ENCODE assay signal across 1 cellular context in the genomic region with DNA sequence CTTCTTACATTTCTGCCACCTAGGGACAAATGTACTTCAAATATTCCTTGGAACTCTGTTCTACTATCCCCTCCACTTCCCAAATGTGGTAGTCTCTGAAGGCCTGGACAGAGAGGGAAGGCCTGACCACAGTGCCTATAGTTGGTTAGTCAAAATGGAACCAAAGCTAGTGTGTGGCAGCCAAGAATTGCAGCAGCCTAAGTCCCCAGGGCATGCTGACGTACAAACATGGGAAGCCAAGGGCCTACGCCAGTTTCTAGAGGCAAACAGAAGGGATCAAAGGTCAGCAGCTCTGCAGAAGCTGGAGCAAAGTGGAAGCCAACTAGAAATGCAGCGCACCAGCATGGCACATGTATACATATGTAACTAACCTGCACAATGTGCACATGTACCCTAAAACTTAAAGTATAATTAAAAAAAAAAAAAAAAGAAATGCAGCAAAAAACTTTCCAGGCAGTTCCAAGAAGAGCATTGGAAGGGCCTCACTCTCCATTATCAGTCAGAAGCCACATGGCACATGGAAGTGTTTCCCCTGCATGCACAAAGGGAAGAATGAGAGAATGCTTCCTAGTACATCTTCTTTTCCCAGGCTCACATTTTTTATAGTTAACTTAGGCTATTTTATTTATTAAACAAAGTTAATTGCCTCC.
TF ChIP-seq lines count a peak whose summit lies in the region.

No MANE protein-coding gene starts in this region.

TF ChIP-seq in HepG2, 621 proteins besides CTCF, POLR2A, EP300 and RAD21 (continued from another document and continues in another):
- 0 out of 2 replicates have a peak, but pooled peaks have one; percentile 24 for TF ChIP-seq CREB1 (IDR thresholded peaks at IDR 0.05)
- peak; percentile 71; the same call in 1 of the 2 replicates for TF ChIP-seq CREB1 (CRISPR knock-in tag; IDR thresholded peaks at IDR 0.05)
- peak; percentile 73 for TF ChIP-seq GATAD2A (CRISPR knock-in tag; IDR thresholded peaks at IDR 0.05)
- peak; percentile 45; the same call in 1 of the 2 replicates for TF ChIP-seq SOX5 (CRISPR knock-in tag; IDR thresholded peaks at IDR 0.05; ENCODE audit: borderline replicate concordance)
- TF ChIP-seq ZNF746 (CRISPR knock-in tag; IDR thresholded peaks at IDR 0.05) = no peak
- 0 out of 2 replicates have a peak, but pooled peaks have one; percentile 38 for TF ChIP-seq ZNF614 (CRISPR knock-in tag; IDR thresholded peaks at IDR 0.05; ENCODE audit: borderline replicate concordance)
- peak; percentile 18; the same call in 1 of the 2 replicates for TF ChIP-seq BCL6 (CRISPR knock-in tag; IDR thresholded peaks at IDR 0.05)
- no peak for TF ChIP-seq RARG (CRISPR knock-in tag; IDR thresholded peaks at IDR 0.05; ENCODE audit: low read depth)
- peak; percentile 26; the same call in 1 of the 2 replicates for TF ChIP-seq CBX5 (CRISPR knock-in tag; IDR thresholded peaks at IDR 0.05; ENCODE audit: borderline replicate concordance)
- TF ChIP-seq, protein P1, sequence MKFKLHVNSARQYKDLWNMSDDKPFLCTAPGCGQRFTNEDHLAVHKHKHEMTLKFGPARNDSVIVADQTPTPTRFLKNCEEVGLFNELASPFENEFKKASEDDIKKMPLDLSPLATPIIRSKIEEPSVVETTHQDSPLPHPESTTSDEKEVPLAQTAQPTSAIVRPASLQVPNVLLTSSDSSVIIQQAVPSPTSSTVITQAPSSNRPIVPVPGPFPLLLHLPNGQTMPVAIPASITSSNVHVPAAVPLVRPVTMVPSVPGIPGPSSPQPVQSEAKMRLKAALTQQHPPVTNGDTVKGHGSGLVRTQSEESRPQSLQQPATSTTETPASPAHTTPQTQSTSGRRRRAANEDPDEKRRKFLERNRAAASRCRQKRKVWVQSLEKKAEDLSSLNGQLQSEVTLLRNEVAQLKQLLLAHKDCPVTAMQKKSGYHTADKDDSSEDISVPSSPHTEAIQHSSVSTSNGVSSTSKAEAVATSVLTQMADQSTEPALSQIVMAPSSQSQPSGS (CRISPR knock-in tag; IDR thresholded peaks at IDR 0.05) = peak; percentile 34; the same call in 1 of the 2 replicates
- TF ChIP-seq, protein P2, sequence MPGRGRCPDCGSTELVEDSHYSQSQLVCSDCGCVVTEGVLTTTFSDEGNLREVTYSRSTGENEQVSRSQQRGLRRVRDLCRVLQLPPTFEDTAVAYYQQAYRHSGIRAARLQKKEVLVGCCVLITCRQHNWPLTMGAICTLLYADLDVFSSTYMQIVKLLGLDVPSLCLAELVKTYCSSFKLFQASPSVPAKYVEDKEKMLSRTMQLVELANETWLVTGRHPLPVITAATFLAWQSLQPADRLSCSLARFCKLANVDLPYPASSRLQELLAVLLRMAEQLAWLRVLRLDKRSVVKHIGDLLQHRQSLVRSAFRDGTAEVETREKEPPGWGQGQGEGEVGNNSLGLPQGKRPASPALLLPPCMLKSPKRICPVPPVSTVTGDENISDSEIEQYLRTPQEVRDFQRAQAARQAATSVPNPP (CRISPR knock-in tag; IDR thresholded peaks at IDR 0.05) = no peak
- TF ChIP-seq ZMYM3 (CRISPR knock-in tag; IDR thresholded peaks at IDR 0.05) = peak; percentile 36; the same call in 1 of the 2 replicates
- no peak for TF ChIP-seq GABPB1 (CRISPR knock-in tag; IDR thresholded peaks at IDR 0.05)
- TF ChIP-seq NFIB (CRISPR knock-in tag; IDR thresholded peaks at IDR 0.05; ENCODE audit: borderline replicate concordance) = no peak
- TF ChIP-seq SOX6 (IDR thresholded peaks at IDR 0.05) = no peak
- 0 out of 2 replicates have a peak, but pooled peaks have one; percentile 31 for TF ChIP-seq SOX6 (CRISPR knock-in tag; IDR thresholded peaks at IDR 0.05)
- TF ChIP-seq, protein P3, sequence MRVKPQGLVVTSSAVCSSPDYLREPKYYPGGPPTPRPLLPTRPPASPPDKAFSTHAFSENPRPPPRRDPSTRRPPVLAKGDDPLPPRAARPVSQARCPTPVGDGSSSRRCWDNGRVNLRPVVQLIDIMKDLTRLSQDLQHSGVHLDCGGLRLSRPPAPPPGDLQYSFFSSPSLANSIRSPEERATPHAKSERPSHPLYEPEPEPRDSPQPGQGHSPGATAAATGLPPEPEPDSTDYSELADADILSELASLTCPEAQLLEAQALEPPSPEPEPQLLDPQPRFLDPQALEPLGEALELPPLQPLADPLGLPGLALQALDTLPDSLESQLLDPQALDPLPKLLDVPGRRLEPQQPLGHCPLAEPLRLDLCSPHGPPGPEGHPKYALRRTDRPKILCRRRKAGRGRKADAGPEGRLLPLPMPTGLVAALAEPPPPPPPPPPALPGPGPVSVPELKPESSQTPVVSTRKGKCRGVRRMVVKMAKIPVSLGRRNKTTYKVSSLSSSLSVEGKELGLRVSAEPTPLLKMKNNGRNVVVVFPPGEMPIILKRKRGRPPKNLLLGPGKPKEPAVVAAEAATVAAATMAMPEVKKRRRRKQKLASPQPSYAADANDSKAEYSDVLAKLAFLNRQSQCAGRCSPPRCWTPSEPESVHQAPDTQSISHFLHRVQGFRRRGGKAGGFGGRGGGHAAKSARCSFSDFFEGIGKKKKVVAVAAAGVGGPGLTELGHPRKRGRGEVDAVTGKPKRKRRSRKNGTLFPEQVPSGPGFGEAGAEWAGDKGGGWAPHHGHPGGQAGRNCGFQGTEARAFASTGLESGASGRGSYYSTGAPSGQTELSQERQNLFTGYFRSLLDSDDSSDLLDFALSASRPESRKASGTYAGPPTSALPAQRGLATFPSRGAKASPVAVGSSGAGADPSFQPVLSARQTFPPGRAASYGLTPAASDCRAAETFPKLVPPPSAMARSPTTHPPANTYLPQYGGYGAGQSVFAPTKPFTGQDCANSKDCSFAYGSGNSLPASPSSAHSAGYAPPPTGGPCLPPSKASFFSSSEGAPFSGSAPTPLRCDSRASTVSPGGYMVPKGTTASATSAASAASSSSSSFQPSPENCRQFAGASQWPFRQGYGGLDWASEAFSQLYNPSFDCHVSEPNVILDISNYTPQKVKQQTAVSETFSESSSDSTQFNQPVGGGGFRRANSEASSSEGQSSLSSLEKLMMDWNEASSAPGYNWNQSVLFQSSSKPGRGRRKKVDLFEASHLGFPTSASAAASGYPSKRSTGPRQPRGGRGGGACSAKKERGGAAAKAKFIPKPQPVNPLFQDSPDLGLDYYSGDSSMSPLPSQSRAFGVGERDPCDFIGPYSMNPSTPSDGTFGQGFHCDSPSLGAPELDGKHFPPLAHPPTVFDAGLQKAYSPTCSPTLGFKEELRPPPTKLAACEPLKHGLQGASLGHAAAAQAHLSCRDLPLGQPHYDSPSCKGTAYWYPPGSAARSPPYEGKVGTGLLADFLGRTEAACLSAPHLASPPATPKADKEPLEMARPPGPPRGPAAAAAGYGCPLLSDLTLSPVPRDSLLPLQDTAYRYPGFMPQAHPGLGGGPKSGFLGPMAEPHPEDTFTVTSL (CRISPR knock-in tag; IDR thresholded peaks at IDR 0.05; ENCODE audit: borderline replicate concordance) = peak; percentile 18; the same call in 1 of the 2 replicates
- TF ChIP-seq ZNF672 (CRISPR knock-in tag; IDR thresholded peaks at IDR 0.05) = no peak
- no peak for TF ChIP-seq IKZF1 (IDR thresholded peaks at IDR 0.05)
- peak; percentile 46; the same call in 1 of the 2 replicates for TF ChIP-seq CEBPG (CRISPR knock-in tag; IDR thresholded peaks at IDR 0.05)
- peak; percentile 62 for TF ChIP-seq FOXA3 (CRISPR knock-in tag; IDR thresholded peaks at IDR 0.05)
- TF ChIP-seq ARID2 (CRISPR knock-in tag; IDR thresholded peaks at IDR 0.05; ENCODE audit: borderline replicate concordance) = no peak
- TF ChIP-seq KDM2A (CRISPR knock-in tag; IDR thresholded peaks at IDR 0.05; ENCODE audit: borderline replicate concordance, low read depth) = 0 out of 2 replicates have a peak, but pooled peaks have one; percentile 26
- peak; percentile 73 to 85 for TF ChIP-seq NR2F1 (CRISPR knock-in tag; IDR thresholded peaks at IDR 0.05)
- peak; percentile 65 for TF ChIP-seq HDAC2 (CRISPR knock-in tag; IDR thresholded peaks at IDR 0.05)
- peak; percentile 93 for TF ChIP-seq WIZ (CRISPR knock-in tag; IDR thresholded peaks at IDR 0.05)
- TF ChIP-seq ERF (CRISPR knock-in tag; IDR thresholded peaks at IDR 0.05) = 0 out of 2 replicates have a peak, but pooled peaks have one; percentile 20
- no peak for TF ChIP-seq RNF2 (conservative IDR thresholded peaks at IDR 0.05; ENCODE audit: low read depth)
- TF ChIP-seq ZFX (CRISPR knock-in tag; IDR thresholded peaks at IDR 0.05; ENCODE audit: low read depth) = peak; percentile 44; the same call in 1 of the 2 replicates
- TF ChIP-seq RXRA (CRISPR knock-in tag; IDR thresholded peaks at IDR 0.05) = no peak
- peak; percentile 77 for TF ChIP-seq HOXA3 (CRISPR knock-in tag; IDR thresholded peaks at IDR 0.05)
- TF ChIP-seq ASH2L (IDR thresholded peaks at IDR 0.05; ENCODE audit: insufficient read length, low read depth, low read length) = peak; percentile 29
- TF ChIP-seq CBFB (CRISPR knock-in tag; IDR thresholded peaks at IDR 0.05) = no peak
- peak; percentile 73 for TF ChIP-seq NR2F6 (IDR thresholded peaks at IDR 0.05)
- peak; percentile 83 for TF ChIP-seq NR2F6 (CRISPR knock-in tag; IDR thresholded peaks at IDR 0.05)
- TF ChIP-seq ZMYM4 (CRISPR knock-in tag; IDR thresholded peaks at IDR 0.05) = peak; percentile 79
- TF ChIP-seq RXRB (CRISPR knock-in tag; IDR thresholded peaks at IDR 0.05; ENCODE audit: borderline replicate concordance) = peak; percentile 35; the same call in 1 of the 2 replicates
- TF ChIP-seq, protein P4, sequence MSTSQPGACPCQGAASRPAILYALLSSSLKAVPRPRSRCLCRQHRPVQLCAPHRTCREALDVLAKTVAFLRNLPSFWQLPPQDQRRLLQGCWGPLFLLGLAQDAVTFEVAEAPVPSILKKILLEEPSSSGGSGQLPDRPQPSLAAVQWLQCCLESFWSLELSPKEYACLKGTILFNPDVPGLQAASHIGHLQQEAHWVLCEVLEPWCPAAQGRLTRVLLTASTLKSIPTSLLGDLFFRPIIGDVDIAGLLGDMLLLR (CRISPR knock-in tag; IDR thresholded peaks at IDR 0.05) = no peak
- 0 out of 2 replicates have a peak, but pooled peaks have one; percentile 25 for TF ChIP-seq ZNF12 (CRISPR knock-in tag; IDR thresholded peaks at IDR 0.05)
- TF ChIP-seq, protein P5, sequence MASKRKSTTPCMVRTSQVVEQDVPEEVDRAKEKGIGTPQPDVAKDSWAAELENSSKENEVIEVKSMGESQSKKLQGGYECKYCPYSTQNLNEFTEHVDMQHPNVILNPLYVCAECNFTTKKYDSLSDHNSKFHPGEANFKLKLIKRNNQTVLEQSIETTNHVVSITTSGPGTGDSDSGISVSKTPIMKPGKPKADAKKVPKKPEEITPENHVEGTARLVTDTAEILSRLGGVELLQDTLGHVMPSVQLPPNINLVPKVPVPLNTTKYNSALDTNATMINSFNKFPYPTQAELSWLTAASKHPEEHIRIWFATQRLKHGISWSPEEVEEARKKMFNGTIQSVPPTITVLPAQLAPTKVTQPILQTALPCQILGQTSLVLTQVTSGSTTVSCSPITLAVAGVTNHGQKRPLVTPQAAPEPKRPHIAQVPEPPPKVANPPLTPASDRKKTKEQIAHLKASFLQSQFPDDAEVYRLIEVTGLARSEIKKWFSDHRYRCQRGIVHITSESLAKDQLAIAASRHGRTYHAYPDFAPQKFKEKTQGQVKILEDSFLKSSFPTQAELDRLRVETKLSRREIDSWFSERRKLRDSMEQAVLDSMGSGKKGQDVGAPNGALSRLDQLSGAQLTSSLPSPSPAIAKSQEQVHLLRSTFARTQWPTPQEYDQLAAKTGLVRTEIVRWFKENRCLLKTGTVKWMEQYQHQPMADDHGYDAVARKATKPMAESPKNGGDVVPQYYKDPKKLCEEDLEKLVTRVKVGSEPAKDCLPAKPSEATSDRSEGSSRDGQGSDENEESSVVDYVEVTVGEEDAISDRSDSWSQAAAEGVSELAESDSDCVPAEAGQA (IDR thresholded peaks at IDR 0.05; ENCODE audit: low read depth) = no peak
- TF ChIP-seq, protein P5 (CRISPR knock-in tag; IDR thresholded peaks at IDR 0.05; ENCODE audit: borderline replicate concordance) = no peak
- TF ChIP-seq SOX13 (IDR thresholded peaks at IDR 0.05) = no peak
- TF ChIP-seq SOX13 (CRISPR knock-in tag; conservative IDR thresholded peaks at IDR 0.05 in 1 of 2, IDR thresholded peaks at IDR 0.05 in 1 of 2) = peak in 1 of 2 experiments; percentile 54; a peak in 2 of 4 replicates
- no peak for TF ChIP-seq ZEB1 (IDR thresholded peaks at IDR 0.05; ENCODE audit: insufficient replicate concordance, low read depth)
- no peak for TF ChIP-seq ZSCAN21 (CRISPR knock-in tag; IDR thresholded peaks at IDR 0.05; ENCODE audit: borderline replicate concordance)
- TF ChIP-seq MAF1 (CRISPR knock-in tag; IDR thresholded peaks at IDR 0.05; ENCODE audit: borderline replicate concordance) = no peak
- TF ChIP-seq ARHGAP35 (CRISPR knock-in tag; IDR thresholded peaks at IDR 0.05; ENCODE audit: borderline replicate concordance) = no peak
- TF ChIP-seq ZFY (CRISPR knock-in tag; IDR thresholded peaks at IDR 0.05) = peak; percentile 50; the same call in 1 of the 2 replicates
- peak; percentile 99 for TF ChIP-seq ZNF644 (CRISPR knock-in tag; IDR thresholded peaks at IDR 0.05; ENCODE audit: low read depth)
- no peak for TF ChIP-seq NR3C1 (CRISPR knock-in tag; IDR thresholded peaks at IDR 0.05)
- no peak for TF ChIP-seq SIN3B (IDR thresholded peaks at IDR 0.05; ENCODE audit: low read length)
- TF ChIP-seq CAMTA2 (CRISPR knock-in tag; IDR thresholded peaks at IDR 0.05; ENCODE audit: borderline replicate concordance) = no peak
- TF ChIP-seq SP2 (CRISPR knock-in tag; IDR thresholded peaks at IDR 0.05) = no peak
